In the genomic region with DNA sequence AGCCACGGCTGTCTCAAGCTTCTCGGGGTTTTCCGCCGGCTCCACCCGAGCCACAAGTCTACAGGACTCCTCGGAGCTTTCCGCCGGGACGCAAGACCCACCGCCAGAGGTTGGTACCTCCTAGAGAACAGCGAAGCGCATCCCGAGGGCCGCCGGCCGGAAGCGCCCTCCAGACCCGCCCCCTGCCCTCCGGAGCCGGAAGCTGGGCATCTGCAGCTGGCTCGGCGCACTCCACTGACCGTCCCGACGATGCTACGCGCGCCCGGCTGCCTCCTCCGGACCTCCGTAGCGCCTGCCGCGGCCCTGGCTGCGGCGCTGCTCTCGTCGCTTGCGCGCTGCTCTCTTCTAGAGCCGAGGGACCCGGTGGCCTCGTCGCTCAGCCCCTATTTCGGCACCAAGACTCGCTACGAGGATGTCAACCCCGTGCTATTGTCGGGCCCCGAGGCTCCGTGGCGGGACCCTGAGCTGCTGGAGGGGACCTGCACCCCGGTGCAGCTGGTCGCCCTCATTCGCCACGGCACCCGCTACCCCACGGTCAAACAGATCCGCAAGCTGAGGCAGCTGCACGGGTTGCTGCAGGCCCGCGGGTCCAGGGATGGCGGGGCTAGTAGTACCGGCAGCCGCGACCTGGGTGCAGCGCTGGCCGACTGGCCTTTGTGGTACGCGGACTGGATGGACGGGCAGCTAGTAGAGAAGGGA, we compare ENCODE assay signal across 1 cellular context.
A peak's percentile ranks its signal among the peaks of the same experiment; 100 is the strongest.
TF ChIP-seq lines count a peak whose summit lies in the region.

A gene with protein sequence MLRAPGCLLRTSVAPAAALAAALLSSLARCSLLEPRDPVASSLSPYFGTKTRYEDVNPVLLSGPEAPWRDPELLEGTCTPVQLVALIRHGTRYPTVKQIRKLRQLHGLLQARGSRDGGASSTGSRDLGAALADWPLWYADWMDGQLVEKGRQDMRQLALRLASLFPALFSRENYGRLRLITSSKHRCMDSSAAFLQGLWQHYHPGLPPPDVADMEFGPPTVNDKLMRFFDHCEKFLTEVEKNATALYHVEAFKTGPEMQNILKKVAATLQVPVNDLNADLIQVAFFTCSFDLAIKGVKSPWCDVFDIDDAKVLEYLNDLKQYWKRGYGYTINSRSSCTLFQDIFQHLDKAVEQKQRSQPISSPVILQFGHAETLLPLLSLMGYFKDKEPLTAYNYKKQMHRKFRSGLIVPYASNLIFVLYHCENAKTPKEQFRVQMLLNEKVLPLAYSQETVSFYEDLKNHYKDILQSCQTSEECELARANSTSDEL (plus strand): TSS at position 227 of the 699 bp plus-strand sequence. CDS start 23 bp downstream, at position 250.

TF ChIP-seq in HepG2, 621 proteins besides CTCF, POLR2A, EP300 and RAD21 (continued from another document and continues in another):
- TF ChIP-seq, protein P1, sequence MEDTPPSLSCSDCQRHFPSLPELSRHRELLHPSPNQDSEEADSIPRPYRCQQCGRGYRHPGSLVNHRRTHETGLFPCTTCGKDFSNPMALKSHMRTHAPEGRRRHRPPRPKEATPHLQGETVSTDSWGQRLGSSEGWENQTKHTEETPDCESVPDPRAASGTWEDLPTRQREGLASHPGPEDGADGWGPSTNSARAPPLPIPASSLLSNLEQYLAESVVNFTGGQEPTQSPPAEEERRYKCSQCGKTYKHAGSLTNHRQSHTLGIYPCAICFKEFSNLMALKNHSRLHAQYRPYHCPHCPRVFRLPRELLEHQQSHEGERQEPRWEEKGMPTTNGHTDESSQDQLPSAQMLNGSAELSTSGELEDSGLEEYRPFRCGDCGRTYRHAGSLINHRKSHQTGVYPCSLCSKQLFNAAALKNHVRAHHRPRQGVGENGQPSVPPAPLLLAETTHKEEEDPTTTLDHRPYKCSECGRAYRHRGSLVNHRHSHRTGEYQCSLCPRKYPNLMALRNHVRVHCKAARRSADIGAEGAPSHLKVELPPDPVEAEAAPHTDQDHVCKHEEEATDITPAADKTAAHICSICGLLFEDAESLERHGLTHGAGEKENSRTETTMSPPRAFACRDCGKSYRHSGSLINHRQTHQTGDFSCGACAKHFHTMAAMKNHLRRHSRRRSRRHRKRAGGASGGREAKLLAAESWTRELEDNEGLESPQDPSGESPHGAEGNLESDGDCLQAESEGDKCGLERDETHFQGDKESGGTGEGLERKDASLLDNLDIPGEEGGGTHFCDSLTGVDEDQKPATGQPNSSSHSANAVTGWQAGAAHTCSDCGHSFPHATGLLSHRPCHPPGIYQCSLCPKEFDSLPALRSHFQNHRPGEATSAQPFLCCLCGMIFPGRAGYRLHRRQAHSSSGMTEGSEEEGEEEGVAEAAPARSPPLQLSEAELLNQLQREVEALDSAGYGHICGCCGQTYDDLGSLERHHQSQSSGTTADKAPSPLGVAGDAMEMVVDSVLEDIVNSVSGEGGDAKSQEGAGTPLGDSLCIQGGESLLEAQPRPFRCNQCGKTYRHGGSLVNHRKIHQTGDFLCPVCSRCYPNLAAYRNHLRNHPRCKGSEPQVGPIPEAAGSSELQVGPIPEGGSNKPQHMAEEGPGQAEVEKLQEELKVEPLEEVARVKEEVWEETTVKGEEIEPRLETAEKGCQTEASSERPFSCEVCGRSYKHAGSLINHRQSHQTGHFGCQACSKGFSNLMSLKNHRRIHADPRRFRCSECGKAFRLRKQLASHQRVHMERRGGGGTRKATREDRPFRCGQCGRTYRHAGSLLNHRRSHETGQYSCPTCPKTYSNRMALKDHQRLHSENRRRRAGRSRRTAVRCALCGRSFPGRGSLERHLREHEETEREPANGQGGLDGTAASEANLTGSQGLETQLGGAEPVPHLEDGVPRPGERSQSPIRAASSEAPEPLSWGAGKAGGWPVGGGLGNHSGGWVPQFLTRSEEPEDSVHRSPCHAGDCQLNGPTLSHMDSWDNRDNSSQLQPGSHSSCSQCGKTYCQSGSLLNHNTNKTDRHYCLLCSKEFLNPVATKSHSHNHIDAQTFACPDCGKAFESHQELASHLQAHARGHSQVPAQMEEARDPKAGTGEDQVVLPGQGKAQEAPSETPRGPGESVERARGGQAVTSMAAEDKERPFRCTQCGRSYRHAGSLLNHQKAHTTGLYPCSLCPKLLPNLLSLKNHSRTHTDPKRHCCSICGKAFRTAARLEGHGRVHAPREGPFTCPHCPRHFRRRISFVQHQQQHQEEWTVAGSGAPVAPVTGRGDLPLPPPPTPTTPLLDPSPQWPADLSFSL (CRISPR knock-in tag; IDR thresholded peaks at IDR 0.05), result 0 out of 2 replicates have a peak, but pooled peaks have one; percentile 13
- TF ChIP-seq ZNF317 (CRISPR knock-in tag; IDR thresholded peaks at IDR 0.05) (peak; percentile 43; the same call in 1 of the 2 replicates), POLR2AphosphoS5 (IDR thresholded peaks at IDR 0.05; ENCODE audit: low read depth, low read length) (peak; percentile 86), ZNF431 (CRISPR knock-in tag; IDR thresholded peaks at IDR 0.05; ENCODE audit: borderline replicate concordance, low read depth) (peak; percentile 91), ZNF749 (CRISPR knock-in tag; IDR thresholded peaks at IDR 0.05; ENCODE audit: borderline replicate concordance) (no peak), MLLT10 (CRISPR knock-in tag; IDR thresholded peaks at IDR 0.05) (no peak), ASH2L (IDR thresholded peaks at IDR 0.05; ENCODE audit: insufficient read length, low read depth, low read length) (peak; percentile 91), LCORL (IDR thresholded peaks at IDR 0.05) (no peak), LCORL (CRISPR knock-in tag; IDR thresholded peaks at IDR 0.05) (peak; percentile 60), HES4 (CRISPR knock-in tag; IDR thresholded peaks at IDR 0.05; ENCODE audit: borderline replicate concordance) (peak; percentile 73), ZNF724P (CRISPR knock-in tag; IDR thresholded peaks at IDR 0.05; ENCODE audit: borderline replicate concordance) (peak; percentile 49; the same call in 1 of the 2 replicates), NPAS2 (CRISPR knock-in tag; IDR thresholded peaks at IDR 0.05; ENCODE audit: borderline replicate concordance) (no peak), HMG20A (CRISPR knock-in tag; IDR thresholded peaks at IDR 0.05; ENCODE audit: borderline replicate concordance) (no peak), ZNF883 (CRISPR knock-in tag; IDR thresholded peaks at IDR 0.05; ENCODE audit: not compliant biosample characterization) (peak; percentile 87), ZNF34 (CRISPR knock-in tag; IDR thresholded peaks at IDR 0.05; ENCODE audit: borderline replicate concordance) (no peak)
- TF ChIP-seq, protein P2, sequence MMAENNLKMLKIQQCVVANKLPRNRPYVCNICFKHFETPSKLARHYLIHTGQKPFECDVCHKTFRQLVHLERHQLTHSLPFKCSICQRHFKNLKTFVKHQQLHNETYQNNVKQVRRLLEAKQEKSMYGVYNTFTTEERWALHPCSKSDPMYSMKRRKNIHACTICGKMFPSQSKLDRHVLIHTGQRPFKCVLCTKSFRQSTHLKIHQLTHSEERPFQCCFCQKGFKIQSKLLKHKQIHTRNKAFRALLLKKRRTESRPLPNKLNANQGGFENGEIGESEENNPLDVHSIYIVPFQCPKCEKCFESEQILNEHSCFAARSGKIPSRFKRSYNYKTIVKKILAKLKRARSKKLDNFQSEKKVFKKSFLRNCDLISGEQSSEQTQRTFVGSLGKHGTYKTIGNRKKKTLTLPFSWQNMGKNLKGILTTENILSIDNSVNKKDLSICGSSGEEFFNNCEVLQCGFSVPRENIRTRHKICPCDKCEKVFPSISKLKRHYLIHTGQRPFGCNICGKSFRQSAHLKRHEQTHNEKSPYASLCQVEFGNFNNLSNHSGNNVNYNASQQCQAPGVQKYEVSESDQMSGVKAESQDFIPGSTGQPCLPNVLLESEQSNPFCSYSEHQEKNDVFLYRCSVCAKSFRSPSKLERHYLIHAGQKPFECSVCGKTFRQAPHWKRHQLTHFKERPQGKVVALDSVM (CRISPR knock-in tag; IDR thresholded peaks at IDR 0.05), result peak; percentile 57; the same call in 1 of the 2 replicates
- TF ChIP-seq, protein P3, sequence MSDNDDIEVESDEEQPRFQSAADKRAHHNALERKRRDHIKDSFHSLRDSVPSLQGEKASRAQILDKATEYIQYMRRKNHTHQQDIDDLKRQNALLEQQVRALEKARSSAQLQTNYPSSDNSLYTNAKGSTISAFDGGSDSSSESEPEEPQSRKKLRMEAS (IDR thresholded peaks at IDR 0.05), result peak; percentile 63; the same call in 1 of the 2 replicates
- TF ChIP-seq, protein P4, sequence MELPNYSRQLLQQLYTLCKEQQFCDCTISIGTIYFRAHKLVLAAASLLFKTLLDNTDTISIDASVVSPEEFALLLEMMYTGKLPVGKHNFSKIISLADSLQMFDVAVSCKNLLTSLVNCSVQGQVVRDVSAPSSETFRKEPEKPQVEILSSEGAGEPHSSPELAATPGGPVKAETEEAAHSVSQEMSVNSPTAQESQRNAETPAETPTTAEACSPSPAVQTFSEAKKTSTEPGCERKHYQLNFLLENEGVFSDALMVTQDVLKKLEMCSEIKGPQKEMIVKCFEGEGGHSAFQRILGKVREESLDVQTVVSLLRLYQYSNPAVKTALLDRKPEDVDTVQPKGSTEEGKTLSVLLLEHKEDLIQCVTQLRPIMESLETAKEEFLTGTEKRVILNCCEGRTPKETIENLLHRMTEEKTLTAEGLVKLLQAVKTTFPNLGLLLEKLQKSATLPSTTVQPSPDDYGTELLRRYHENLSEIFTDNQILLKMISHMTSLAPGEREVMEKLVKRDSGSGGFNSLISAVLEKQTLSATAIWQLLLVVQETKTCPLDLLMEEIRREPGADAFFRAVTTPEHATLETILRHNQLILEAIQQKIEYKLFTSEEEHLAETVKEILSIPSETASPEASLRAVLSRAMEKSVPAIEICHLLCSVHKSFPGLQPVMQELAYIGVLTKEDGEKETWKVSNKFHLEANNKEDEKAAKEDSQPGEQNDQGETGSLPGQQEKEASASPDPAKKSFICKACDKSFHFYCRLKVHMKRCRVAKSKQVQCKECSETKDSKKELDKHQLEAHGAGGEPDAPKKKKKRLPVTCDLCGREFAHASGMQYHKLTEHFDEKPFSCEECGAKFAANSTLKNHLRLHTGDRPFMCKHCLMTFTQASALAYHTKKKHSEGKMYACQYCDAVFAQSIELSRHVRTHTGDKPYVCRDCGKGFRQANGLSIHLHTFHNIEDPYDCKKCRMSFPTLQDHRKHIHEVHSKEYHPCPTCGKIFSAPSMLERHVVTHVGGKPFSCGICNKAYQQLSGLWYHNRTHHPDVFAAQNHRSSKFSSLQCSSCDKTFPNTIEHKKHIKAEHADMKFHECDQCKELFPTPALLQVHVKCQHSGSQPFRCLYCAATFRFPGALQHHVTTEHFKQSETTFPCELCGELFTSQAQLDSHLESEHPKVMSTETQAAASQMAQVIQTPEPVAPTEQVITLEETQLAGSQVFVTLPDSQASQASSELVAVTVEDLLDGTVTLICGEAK (IDR thresholded peaks at IDR 0.05), result peak; percentile 40; the same call in 1 of the 2 replicates
- TF ChIP-seq, protein P4 (CRISPR knock-in tag; IDR thresholded peaks at IDR 0.05), result no peak
- TF ChIP-seq, protein P5, sequence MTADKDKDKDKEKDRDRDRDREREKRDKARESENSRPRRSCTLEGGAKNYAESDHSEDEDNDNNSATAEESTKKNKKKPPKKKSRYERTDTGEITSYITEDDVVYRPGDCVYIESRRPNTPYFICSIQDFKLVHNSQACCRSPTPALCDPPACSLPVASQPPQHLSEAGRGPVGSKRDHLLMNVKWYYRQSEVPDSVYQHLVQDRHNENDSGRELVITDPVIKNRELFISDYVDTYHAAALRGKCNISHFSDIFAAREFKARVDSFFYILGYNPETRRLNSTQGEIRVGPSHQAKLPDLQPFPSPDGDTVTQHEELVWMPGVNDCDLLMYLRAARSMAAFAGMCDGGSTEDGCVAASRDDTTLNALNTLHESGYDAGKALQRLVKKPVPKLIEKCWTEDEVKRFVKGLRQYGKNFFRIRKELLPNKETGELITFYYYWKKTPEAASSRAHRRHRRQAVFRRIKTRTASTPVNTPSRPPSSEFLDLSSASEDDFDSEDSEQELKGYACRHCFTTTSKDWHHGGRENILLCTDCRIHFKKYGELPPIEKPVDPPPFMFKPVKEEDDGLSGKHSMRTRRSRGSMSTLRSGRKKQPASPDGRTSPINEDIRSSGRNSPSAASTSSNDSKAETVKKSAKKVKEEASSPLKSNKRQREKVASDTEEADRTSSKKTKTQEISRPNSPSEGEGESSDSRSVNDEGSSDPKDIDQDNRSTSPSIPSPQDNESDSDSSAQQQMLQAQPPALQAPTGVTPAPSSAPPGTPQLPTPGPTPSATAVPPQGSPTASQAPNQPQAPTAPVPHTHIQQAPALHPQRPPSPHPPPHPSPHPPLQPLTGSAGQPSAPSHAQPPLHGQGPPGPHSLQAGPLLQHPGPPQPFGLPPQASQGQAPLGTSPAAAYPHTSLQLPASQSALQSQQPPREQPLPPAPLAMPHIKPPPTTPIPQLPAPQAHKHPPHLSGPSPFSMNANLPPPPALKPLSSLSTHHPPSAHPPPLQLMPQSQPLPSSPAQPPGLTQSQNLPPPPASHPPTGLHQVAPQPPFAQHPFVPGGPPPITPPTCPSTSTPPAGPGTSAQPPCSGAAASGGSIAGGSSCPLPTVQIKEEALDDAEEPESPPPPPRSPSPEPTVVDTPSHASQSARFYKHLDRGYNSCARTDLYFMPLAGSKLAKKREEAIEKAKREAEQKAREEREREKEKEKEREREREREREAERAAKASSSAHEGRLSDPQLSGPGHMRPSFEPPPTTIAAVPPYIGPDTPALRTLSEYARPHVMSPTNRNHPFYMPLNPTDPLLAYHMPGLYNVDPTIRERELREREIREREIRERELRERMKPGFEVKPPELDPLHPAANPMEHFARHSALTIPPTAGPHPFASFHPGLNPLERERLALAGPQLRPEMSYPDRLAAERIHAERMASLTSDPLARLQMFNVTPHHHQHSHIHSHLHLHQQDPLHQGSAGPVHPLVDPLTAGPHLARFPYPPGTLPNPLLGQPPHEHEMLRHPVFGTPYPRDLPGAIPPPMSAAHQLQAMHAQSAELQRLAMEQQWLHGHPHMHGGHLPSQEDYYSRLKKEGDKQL (CRISPR knock-in tag; IDR thresholded peaks at IDR 0.05; ENCODE audit: low read depth), result 0 out of 2 replicates have a peak, but pooled peaks have one; percentile 22
